ENCODE assay signal across 26 cellular contexts in genomic region chr7:123601530-123601929, GRCh38. TPM values are rescaled to one million over a fixed set of nuclear protein-coding genes. Genes with fewer than 3 reads are reported as not detected.
DNase-seq lines count a peak whose midpoint lies in the region; ATAC-seq and TF ChIP-seq lines count a peak whose summit lies in the region.
"Had no signal": no experiment of that assay in that cellular context is flagged by ENCODE, and none has a peak within 500 bp of the region (broad histone marks: within the 10 kb centered on the region; RNA-seq: fewer than 3 reads in every experiment).

ASB15 (plus strand) TSS chr7:123601821; CDS start chr7:123614503, 12,682 bp downstream.

- no peaks in the 10 kb centered on the region for H3K36me3 ChIP-seq in vagina
- H3K36me3 ChIP-seq: BLaER1, breast epithelium, left lung, uterus had no signal

- no peak for TF ChIP-seq CTCF in vagina (IDR thresholded peaks at IDR 0.05)

- H3K4me1 ChIP-seq in right cardiac atrium (ENCODE audit: control insufficient read depth, insufficient read depth, low read length): no peaks in the 10 kb centered on the region
- no peaks in the 10 kb centered on the region for H3K4me1 ChIP-seq in vagina
- H3K4me1 ChIP-seq: BLaER1, breast epithelium, Caco-2, left lung, uterus had no signal

- intact Hi-C loops in right cardiac atrium (cut with DNase I): no loop called here
- intact Hi-C loops in vagina (cut with DNase I): no loop called here

- DNase-seq in COR-L47 (lab: John Stamatoyannopoulos, UW) (peak; percentile 46), NCI-H1436 (lab: John Stamatoyannopoulos, UW) (peak; percentile 42), astrocyte of the hippocampus (ENCODE audit: low read depth, low spot score) (peak; percentile 22), right cardiac atrium (no peak), vagina (ENCODE audit: extremely low spot score in 2 of 2) (no peak)
- no peak for DNase-seq in activated CD4-positive, alpha-beta T cell treated with anti-CD3 and anti-CD28 coated beads, Interleukin-2, amount 50 U/mL, for 4 hours
- DNase-seq in activated CD4-positive, alpha-beta T cell treated with anti-CD3 and anti-CD28 coated beads, Interleukin-2, amount 50 U/mL, for 1 hour: no peak
- DNase-seq: activated naive CD4-positive, alpha-beta T cell; activated T-cell treated with anti-CD3 and anti-CD28 coated beads, Interleukin-2, amount 50 U/mL, for 1 hour; Caco-2; IMR-90; left lung; midbrain; NCI-H1694 treated with DMSO at 0.1 percent for 48 hours; nephron progenitor cell; stimulated activated CD4-positive, alpha-beta T cell treated with anti-CD3 and anti-CD28 coated beads, Interleukin-2, amount 100 ng/mL, for 24 hours; T-cell; uterus had no signal

- WGBS in right cardiac atrium: 55% methylated on average over 4 of the region's 4 CpGs

- H3K27ac ChIP-seq in right cardiac atrium (ENCODE audit: low read length) (peak within 1 kb of the TSS; percentile 52), vagina (no peak within 1 kb of the TSS)
- H3K27ac ChIP-seq: BLaER1, breast epithelium, left lung, skin epidermis, uterus had no signal

- no peak for TF ChIP-seq POLR2A in vagina (IDR thresholded peaks at IDR 0.05)

- H3K9me3 ChIP-seq in right cardiac atrium (ENCODE audit: control insufficient read depth, low read length): no peaks in the 10 kb centered on the region
- H3K9me3 ChIP-seq in vagina: no peaks in the 10 kb centered on the region
- H3K9me3 ChIP-seq: BLaER1, breast epithelium, Caco-2, left lung, uterus had no signal

- peak within 1 kb of the TSS; percentile 48 for H3K4me3 ChIP-seq in right cardiac atrium (ENCODE audit: low read length)
- no peak within 1 kb of the TSS for H3K4me3 ChIP-seq in vagina
- H3K4me3 ChIP-seq: BLaER1, breast epithelium, left lung, skin epidermis, uterus had no signal

- no peaks in the 10 kb centered on the region for H3K27me3 ChIP-seq in right cardiac atrium (ENCODE audit: control insufficient read depth, insufficient read depth)
- no peaks in the 10 kb centered on the region for H3K27me3 ChIP-seq in vagina
- H3K27me3 ChIP-seq: BLaER1, breast epithelium, left lung, uterus had no signal

- peak; percentile 88 to 91 for ATAC-seq in right cardiac atrium
- no peak for ATAC-seq in GM21447 (IDR thresholded peaks at IDR 0.05; ENCODE audit: unreplicated experiment)
- ATAC-seq: activated CD4-positive, CD25-positive, alpha-beta regulatory T cell treated with anti-CD3 and anti-CD28 coated beads, Interleukin-2, amount 50 U/mL, for 24 hours; left lung; stimulated activated effector memory CD8-positive, alpha-beta T cell treated with anti-CD3 and anti-CD28 coated beads, Interleukin-12 subunit alpha, Interleukin-12 subunit beta, amount 100 ng/mL, for 72 hours; T-cell had no signal

RNA-seq across cellular contexts. Expression of gene ASB15, which starts in this region (rescaled TPM):
- total RNA-seq in right cardiac atrium (10 to 100 TPM; 15.6 to 56.7 (median 39.5) TPM), vagina (not detected)
- polyA plus RNA-seq in right cardiac atrium: 23.7 TPM
- total RNA-seq: Caco-2, fibroblast of lung, IMR-90, left lung, NCI-H460, T-cell, uterus had no signal
- polyA plus RNA-seq: fibroblast of lung, IMR-90 had no signal

Comparison
In these comparisons a context has a peak if more than half of its experiments do, and no peak if none do; other contexts are left out.
1. RNA of gene ASB15 (total RNA-seq): 15.6 to 56.7 TPM in right cardiac atrium; not detected in vagina (single experiment); every median in the first group is over 10 times any median in the second.
2. DNase-seq: peak in COR-L47 (single experiment), NCI-H1436 (single experiment) and astrocyte of the hippocampus (single experiment); none in right cardiac atrium (0 of 3), vagina (0 of 2), activated CD4-positive, alpha-beta T cell treated with anti-CD3 and anti-CD28 coated beads, Interleukin-2, amount 50 U/mL, for 4 hours (0 of 2) and activated CD4-positive, alpha-beta T cell treated with anti-CD3 and anti-CD28 coated beads, Interleukin-2, amount 50 U/mL, for 1 hour (single experiment).